Comparison of ENCODE assay signal across 38 cellular contexts in the genomic region with DNA sequence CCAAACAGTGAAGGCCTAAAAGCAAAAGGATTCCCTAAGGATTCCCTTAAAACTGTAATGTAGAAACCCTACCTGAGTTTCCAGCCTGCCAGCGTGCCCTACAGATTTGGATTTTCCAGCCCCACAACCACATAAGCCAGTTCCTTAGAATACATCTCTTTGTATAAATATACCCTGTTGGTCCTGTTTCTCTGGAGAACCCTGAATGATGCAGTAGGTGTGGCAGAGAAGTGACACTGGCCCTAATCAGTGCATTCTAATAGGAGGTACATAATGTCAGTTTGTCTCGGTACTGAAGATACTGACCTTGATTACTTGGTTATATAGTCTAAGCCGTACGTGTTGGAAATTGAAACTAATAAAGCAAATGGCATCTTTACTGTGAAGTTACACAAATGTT.
"Had no signal": no experiment of that assay in that cellular context is flagged by ENCODE, and none has a peak within 500 bp of the region (broad histone marks: within the 10 kb centered on the region; RNA-seq: fewer than 3 reads in every experiment).

No MANE protein-coding gene starts in this region.

- ATAC-seq: activated naive CD4-positive, alpha-beta T cell treated with anti-CD3 and anti-CD28 coated beads, Interleukin-2, amount 50 U/mL, for 72 hours; activated naive CD8-positive, alpha-beta T cell treated with anti-CD3 and anti-CD28 coated beads, Interleukin-2, amount 50 U/mL, for 24 hours; activated T-cell treated with anti-CD3 and anti-CD28 coated beads, Interleukin-2, amount 50 U/mL, for 4 hours; activated T-cell treated with anti-CD3 and anti-CD28 coated beads, Interleukin-2, amount 50 U/mL, for 72 hours; activated T-helper 17 cell treated with anti-CD3 and anti-CD28 coated beads, Interleukin-2, amount 50 U/mL, for 72 hours had no signal

- H3K27ac Mint-ChIP-seq: activated naive CD4-positive, alpha-beta T cell treated with anti-CD3 and anti-CD28 coated beads for 36 hours; activated naive CD4-positive, alpha-beta T cell treated with anti-CD3 and anti-CD28 coated beads, Interleukin-2, amount 10 ng/mL, durations not matched to agents 7 days and 5 days; activated naive CD4-positive, alpha-beta T cell treated with anti-CD3 and anti-CD28 coated beads, Interleukin-2, amount 50 U/mL, for 24 hours; activated naive CD4-positive, alpha-beta T cell treated with anti-CD3 and anti-CD28 coated beads, Interleukin-2, amount 50 U/mL, for 72 hours; activated naive CD8-positive, alpha-beta T cell; activated naive CD8-positive, alpha-beta T cell treated with anti-CD3 and anti-CD28 coated beads for 36 hours; activated naive CD8-positive, alpha-beta T cell treated with anti-CD3 and anti-CD28 coated beads, Interleukin-2, amount 10 ng/mL, durations not matched to agents 7 days and 5 days; activated naive CD8-positive, alpha-beta T cell treated with anti-CD3 and anti-CD28 coated beads, Interleukin-2, amount 50 U/mL, for 24 hours; activated T-cell treated with anti-CD3 and anti-CD28 coated beads, Interleukin-2, amount 50 U/mL, for 24 hours; activated T-cell treated with anti-CD3 and anti-CD28 coated beads, Interleukin-2, amount 50 U/mL, for 72 hours; activated T-helper 1 cell treated with anti-CD3 and anti-CD28 coated beads, Interleukin-12 subunit alpha, Interleukin-12 subunit beta, Interleukin-2, Interleukin-4 antibody, amounts not matched to agents 30 ng/mL and 10 ng/mL and 1 ng/mL, durations not matched to agents 14 hours and 24 hours and 36 hours; activated T-helper 17 cell treated with anti-CD3 and anti-CD28 coated beads, Interleukin-2, amount 50 U/mL, for 72 hours; activated T-helper 2 cell treated with anti-CD3 and anti-CD28 coated beads, Interferon-gamma antibody, Interleukin-2, Interleukin-4, amounts not matched to agents 10 μg/mL and 5 μg/mL and 100 μg/mL, durations not matched to agents 14 hours and 24 hours and 36 hours had no signal

- H3K27ac ChIP-seq: adrenal gland, ascending aorta, brain microvascular endothelial cell, breast epithelium, cardiac muscle cell had no signal

- H3K9me3 ChIP-seq: adrenal gland, ascending aorta had no signal

- H3K4me3 ChIP-seq: adrenal gland, ascending aorta, breast epithelium, cardiac muscle cell had no signal

- H3K27me3 ChIP-seq: adrenal gland, ascending aorta, brain microvascular endothelial cell, breast epithelium, cardiac muscle cell had no signal

- H3K9me3 Mint-ChIP-seq: activated naive CD4-positive, alpha-beta T cell treated with anti-CD3 and anti-CD28 coated beads for 36 hours; activated naive CD8-positive, alpha-beta T cell treated with anti-CD3 and anti-CD28 coated beads for 36 hours had no signal

- H3K4me3 Mint-ChIP-seq: activated naive CD4-positive, alpha-beta T cell treated with anti-CD3 and anti-CD28 coated beads for 36 hours; activated naive CD4-positive, alpha-beta T cell treated with anti-CD3 and anti-CD28 coated beads, Interleukin-2, amount 10 ng/mL, durations not matched to agents 7 days and 5 days; activated naive CD4-positive, alpha-beta T cell treated with anti-CD3 and anti-CD28 coated beads, Interleukin-2, amount 50 U/mL, for 24 hours; activated naive CD8-positive, alpha-beta T cell; activated naive CD8-positive, alpha-beta T cell treated with anti-CD3 and anti-CD28 coated beads for 36 hours; activated naive CD8-positive, alpha-beta T cell treated with anti-CD3 and anti-CD28 coated beads, Interleukin-2, amount 10 ng/mL, durations not matched to agents 7 days and 5 days; activated naive CD8-positive, alpha-beta T cell treated with anti-CD3 and anti-CD28 coated beads, Interleukin-2, amount 50 U/mL, for 24 hours; activated T-cell treated with anti-CD3 and anti-CD28 coated beads, Interleukin-2, amount 50 U/mL, for 24 hours; activated T-cell treated with anti-CD3 and anti-CD28 coated beads, Interleukin-2, amount 50 U/mL, for 4 hours; activated T-cell treated with anti-CD3 and anti-CD28 coated beads, Interleukin-2, amount 50 U/mL, for 72 hours; activated T-helper 1 cell treated with anti-CD3 and anti-CD28 coated beads, Interleukin-12 subunit alpha, Interleukin-12 subunit beta, Interleukin-2, Interleukin-4 antibody, amounts not matched to agents 30 ng/mL and 10 ng/mL and 1 ng/mL, durations not matched to agents 14 hours and 24 hours and 36 hours; activated T-helper 17 cell treated with anti-CD3 and anti-CD28 coated beads, Interleukin-2, amount 50 U/mL, for 72 hours; brain; central memory CD8-positive, alpha-beta T cell had no signal

- H3K36me3 Mint-ChIP-seq: activated naive CD4-positive, alpha-beta T cell treated with anti-CD3 and anti-CD28 coated beads, Interleukin-2, amount 10 ng/mL, durations not matched to agents 7 days and 5 days; activated naive CD4-positive, alpha-beta T cell treated with anti-CD3 and anti-CD28 coated beads, Interleukin-2, amount 50 U/mL, for 24 hours; activated naive CD8-positive, alpha-beta T cell; activated naive CD8-positive, alpha-beta T cell treated with anti-CD3 and anti-CD28 coated beads for 36 hours; activated naive CD8-positive, alpha-beta T cell treated with anti-CD3 and anti-CD28 coated beads, Interleukin-2, amount 10 ng/mL, durations not matched to agents 7 days and 5 days; brain had no signal

- H3K4me1 Mint-ChIP-seq: activated naive CD4-positive, alpha-beta T cell treated with anti-CD3 and anti-CD28 coated beads, Interleukin-2, amount 10 ng/mL, durations not matched to agents 7 days and 5 days; activated naive CD4-positive, alpha-beta T cell treated with anti-CD3 and anti-CD28 coated beads, Interleukin-2, amount 50 U/mL, for 24 hours; activated naive CD8-positive, alpha-beta T cell treated with anti-CD3 and anti-CD28 coated beads for 36 hours; activated naive CD8-positive, alpha-beta T cell treated with anti-CD3 and anti-CD28 coated beads, Interleukin-2, amount 10 ng/mL, durations not matched to agents 7 days and 5 days; activated naive CD8-positive, alpha-beta T cell treated with anti-CD3 and anti-CD28 coated beads, Interleukin-2, amount 50 U/mL, for 24 hours; activated T-helper 17 cell treated with anti-CD3 and anti-CD28 coated beads, Interleukin-2, amount 50 U/mL, for 72 hours; central memory CD8-positive, alpha-beta T cell had no signal

- H3K27me3 Mint-ChIP-seq: activated naive CD4-positive, alpha-beta T cell treated with anti-CD3 and anti-CD28 coated beads, Interleukin-2, amount 10 ng/mL, durations not matched to agents 7 days and 5 days; activated naive CD4-positive, alpha-beta T cell treated with anti-CD3 and anti-CD28 coated beads, Interleukin-2, amount 50 U/mL, for 24 hours; activated naive CD8-positive, alpha-beta T cell treated with anti-CD3 and anti-CD28 coated beads for 36 hours; activated naive CD8-positive, alpha-beta T cell treated with anti-CD3 and anti-CD28 coated beads, Interleukin-2, amount 10 ng/mL, durations not matched to agents 7 days and 5 days; activated T-cell treated with anti-CD3 and anti-CD28 coated beads, Interleukin-2, amount 50 U/mL, for 24 hours; activated T-helper 17 cell treated with anti-CD3 and anti-CD28 coated beads, Interleukin-2, amount 50 U/mL, for 72 hours; central memory CD8-positive, alpha-beta T cell had no signal

- H3K4me1 ChIP-seq: ascending aorta, breast epithelium had no signal

- H3K36me3 ChIP-seq: adrenal gland, ascending aorta, brain microvascular endothelial cell, breast epithelium, cardiac muscle cell had no signal

- DNase-seq: activated effector memory CD4-positive, alpha-beta T cell treated with anti-CD3 and anti-CD28 coated beads, Interleukin-2, amount 50 U/mL, for 16 hours; activated effector memory CD4-positive, alpha-beta T cell treated with Interleukin-2 at 50 U/mL for 16 hours; activated gamma-delta T cell; activated gamma-delta T cell treated with Interleukin-2 at 50 U/mL for 16 hours; activated naive CD4-positive, alpha-beta T cell; activated naive CD4-positive, alpha-beta T cell treated with anti-CD3 and anti-CD28 coated beads for 36 hours; activated naive CD4-positive, alpha-beta T cell treated with anti-CD3 and anti-CD28 coated beads, Interleukin-2, amount 10 ng/mL, durations not matched to agents 7 days and 5 days; activated naive CD4-positive, alpha-beta T cell treated with anti-CD3 and anti-CD28 coated beads, Interleukin-2, amount 50 U/mL, for 16 hours; activated naive CD4-positive, alpha-beta T cell treated with Interleukin-2 at 50 U/mL for 16 hours; activated naive CD8-positive, alpha-beta T cell treated with anti-CD3 and anti-CD28 coated beads for 36 hours; activated naive CD8-positive, alpha-beta T cell treated with anti-CD3 and anti-CD28 coated beads, Interleukin-2, amount 10 ng/mL, durations not matched to agents 7 days and 5 days; activated naive CD8-positive, alpha-beta T cell treated with anti-CD3 and anti-CD28 coated beads, Interleukin-2, amount 50 U/mL, for 24 hours; activated T-cell treated with anti-CD3 and anti-CD28 coated beads for 4 hours; activated T-cell treated with anti-CD3 and anti-CD28 coated beads, Interleukin-2, amount 50 U/mL, for 1 hour; activated T-cell treated with anti-CD3 and anti-CD28 coated beads, Interleukin-2, amount 50 U/mL, for 24 hours; activated T-cell treated with anti-CD3 and anti-CD28 coated beads, Interleukin-2, amount 50 U/mL, for 4 hours; activated T-cell treated with anti-CD3 and anti-CD28 coated beads, Interleukin-2, amount 50 U/mL, for 48 hours; activated T-cell treated with anti-CD3 and anti-CD28 coated beads, Interleukin-2, amount 50 U/mL, for 72 hours; adrenal gland; amniotic stem cell; amygdala; anterior cingulate cortex; aorta; brain microvascular endothelial cell; caudate nucleus; central memory CD4-positive, alpha-beta T cell; cerebellar nuclear complex had no signal
